In the genomic region with DNA sequence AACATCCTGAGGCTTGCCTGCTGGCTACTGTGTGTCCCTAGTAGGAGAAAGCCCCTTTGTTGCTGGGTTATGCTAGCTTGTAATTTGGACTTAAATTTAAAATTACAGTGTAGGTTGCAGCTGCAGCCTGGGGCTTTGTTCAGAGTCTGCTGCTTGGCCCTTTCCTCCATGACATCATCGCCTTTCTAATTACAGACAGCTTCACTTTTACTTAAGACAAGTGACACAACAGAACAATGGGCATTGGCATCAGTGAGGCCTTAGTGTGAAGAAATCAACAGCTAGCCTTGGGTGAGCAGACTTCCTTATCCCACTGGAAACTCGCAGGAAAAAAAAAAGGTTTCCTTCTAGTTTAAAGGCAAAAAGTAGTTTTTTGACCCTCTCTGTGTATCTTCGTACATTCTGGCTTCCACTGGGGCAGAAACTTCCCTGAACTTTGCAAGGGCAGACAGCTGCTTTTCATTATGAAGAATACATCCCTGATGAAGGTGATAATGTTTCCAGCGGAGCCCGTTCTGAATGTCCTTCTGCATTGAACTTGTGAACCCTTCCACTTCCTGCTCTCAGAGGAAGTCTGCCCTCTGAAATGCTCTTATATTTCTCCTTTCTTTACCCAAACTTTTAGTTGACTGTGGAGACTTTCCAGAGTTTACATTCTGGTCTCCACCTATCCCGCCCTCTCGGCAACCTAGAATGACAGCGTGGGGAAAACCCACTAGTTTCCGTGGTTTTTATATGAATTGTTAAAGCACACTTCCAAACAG, we compare ENCODE assay signal across 8 cellular contexts.
DNase-seq lines count a peak whose midpoint lies in the region; ATAC-seq and TF ChIP-seq lines count a peak whose summit lies in the region.

No MANE protein-coding gene starts in this region.

- H3K4me1 ChIP-seq in thyroid gland (no peaks in the 10 kb centered on the region), H9 (ENCODE audit: insufficient read depth, low read length) (peaks cover 6% of the 10 kb centered on the region; the same call in 1 of the 2 replicates)

- no peak overlapping the region for H3K9ac ChIP-seq in H9 (ENCODE audit: extremely low read depth, insufficient read length, low read length)

- no peak overlapping the region for H2AK5ac ChIP-seq in H9 (ENCODE audit: insufficient read length, low read length)

- no peaks in the 10 kb centered on the region for H3K79me1 ChIP-seq in H9 (ENCODE audit: insufficient read depth, low read depth, low read length, poor library complexity, severe bottlenecking)

- no peak overlapping the region for H2BK12ac ChIP-seq in H9 (ENCODE audit: insufficient read length, low read depth, low read length)

- no peak overlapping the region for H2AFZ ChIP-seq in H9 (ENCODE audit: low read length)

- peaks cover 33% of the 10 kb centered on the region for H3K27me3 Mint-ChIP-seq in activated T-cell treated with anti-CD3 and anti-CD28 coated beads, Interleukin-2, amount 50 U/mL, for 72 hours (ENCODE audit: low read depth)
- peaks cover 8% of the 10 kb centered on the region for H3K27me3 Mint-ChIP-seq in H9 (ENCODE audit: low read depth)

- H3K79me2 ChIP-seq in H9 (ENCODE audit: insufficient read depth, low read length): no peaks in the 10 kb centered on the region

- H4K8ac ChIP-seq in H9 (replicated peaks; ENCODE audit: insufficient read length, low read depth, low read length): no peak overlapping the region

- H3K27ac ChIP-seq in thyroid gland (peak overlapping the region in 2 of 3 donors; percentile 36 to 48), H9 (ENCODE audit: insufficient read length, low read depth, low read length) (no peak overlapping the region)

- H2BK5ac ChIP-seq in H9 (ENCODE audit: insufficient read length, low read length): no peak overlapping the region

- no peak overlapping the region for H3T11ph ChIP-seq in H9 (ENCODE audit: low read length)

- H2BK15ac ChIP-seq in H9 (ENCODE audit: low read depth, low read length): no peak overlapping the region

- no peak overlapping the region for H2BK120ac ChIP-seq in H9 (ENCODE audit: low read depth, low read length, poor library complexity, severe bottlenecking)

- TF ChIP-seq CTCF in thyroid gland (IDR thresholded peaks at IDR 0.05) (no peak), H9 (conservative IDR thresholded peaks at IDR 0.05) (no peak)

- no peak overlapping the region for H3K23ac ChIP-seq in H9 (ENCODE audit: insufficient read length, low read depth, low read length)

- no peak overlapping the region for H3K14ac ChIP-seq in H9 (ENCODE audit: insufficient read depth, low read length)

- no peak overlapping the region for H3K4ac ChIP-seq in H9 (ENCODE audit: low read depth, low read length)

- TF ChIP-seq POLR2A in thyroid gland (IDR thresholded peaks at IDR 0.05): no peak

- H3K23me2 ChIP-seq in H9 (ENCODE audit: insufficient read length, low read depth, low read length, poor library complexity, severe bottlenecking): no peaks in the 10 kb centered on the region

- H4K91ac ChIP-seq in H9 (ENCODE audit: insufficient read length, low read depth, low read length): no peak overlapping the region

- H3K27ac Mint-ChIP-seq in activated T-cell treated with anti-CD3 and anti-CD28 coated beads, Interleukin-2, amount 50 U/mL, for 72 hours: peak overlapping the region; percentile 91
- no peak overlapping the region for H3K27ac Mint-ChIP-seq in H9

- peaks cover 3 to 5% of the 10 kb centered on the region in 2 donors for H3K9me3 Mint-ChIP-seq in activated T-cell treated with anti-CD3 and anti-CD28 coated beads, Interleukin-2, amount 50 U/mL, for 72 hours
- peaks cover 60 to 68% of the 10 kb centered on the region in 2 experiments for H3K9me3 Mint-ChIP-seq in H9

- peaks cover 18% of the 10 kb centered on the region for H3K4me1 Mint-ChIP-seq in activated T-cell treated with anti-CD3 and anti-CD28 coated beads, Interleukin-2, amount 50 U/mL, for 72 hours (ENCODE audit: low read depth)
- H3K4me1 Mint-ChIP-seq in H9: peaks cover 29 to 31% of the 10 kb centered on the region in 2 experiments

- no peak overlapping the region for H2BK20ac ChIP-seq in H9 (ENCODE audit: low read depth, low read length, poor library complexity, severe bottlenecking)

- H3K27me3 ChIP-seq in thyroid gland: no peaks in the 10 kb centered on the region
- H3K27me3 ChIP-seq in H9 (ENCODE audit: insufficient read depth, low read length): peaks cover 2% of the 10 kb centered on the region; the same call in 1 of the 2 replicates

- WGBS in thyroid gland, 2 donors: 66 to 69% methylated on average over 9 of the region's 9 CpGs
- no CpG with 5 or more reads among the region's 9 CpGs for WGBS in H9 (ENCODE audit: extremely low coverage, insufficient read length, low lambda C conversion rate)

- peak overlapping the region; percentile 49 to 84 for H3K4me3 Mint-ChIP-seq in activated T-cell treated with anti-CD3 and anti-CD28 coated beads, Interleukin-2, amount 50 U/mL, for 72 hours
- no peak overlapping the region for H3K4me3 Mint-ChIP-seq in H9

- H3K4me3 ChIP-seq in thyroid gland (replicated peaks in 1 of 3): no peak overlapping the region

- peaks cover 7 to 10% of the 10 kb centered on the region in 2 donors for H3K36me3 Mint-ChIP-seq in activated T-cell treated with anti-CD3 and anti-CD28 coated beads, Interleukin-2, amount 50 U/mL, for 72 hours (ENCODE audit: insufficient read depth in 2 of 2)
- peaks cover 5 to 22% (median 11%) of the 10 kb centered on the region in 3 experiments for H3K36me3 Mint-ChIP-seq in H9 (ENCODE audit: insufficient read depth in 1 of 3, low read depth in 3 of 3)

- intact Hi-C loops in thyroid gland (cut with DNase I): no loop called here

- no peak overlapping the region for H4K5ac ChIP-seq in H9 (ENCODE audit: insufficient read length, low read depth, low read length)

- H3K56ac ChIP-seq in H9 (ENCODE audit: insufficient read length, low read depth, low read length): no peak overlapping the region

- no peaks in the 10 kb centered on the region for H3K9me3 ChIP-seq in thyroid gland
- peaks cover 18% of the 10 kb centered on the region for H3K9me3 ChIP-seq in H9 (ENCODE audit: control insufficient read depth, low read depth, low read length)

- no peaks in the 10 kb centered on the region for H3K36me3 ChIP-seq in thyroid gland

- ATAC-seq in activated T-cell treated with anti-CD3 and anti-CD28 coated beads, Interleukin-2, amount 50 U/mL, for 72 hours (replicated peaks in 1 of 2): peak; percentile 53 to 58

- H3K4me2 ChIP-seq in H9 (ENCODE audit: insufficient read depth, insufficient read length, low read length): no peak overlapping the region

- H3K18ac ChIP-seq in H9 (ENCODE audit: insufficient read length, low read depth, low read length): no peak overlapping the region

- peak; percentile 7 for DNase-seq in activated T-cell treated with anti-CD3 and anti-CD28 coated beads for 48 hours (ENCODE audit: low read depth)
- DNase-seq in activated T-cell treated with anti-CD3 and anti-CD28 coated beads, Interleukin-2, amount 50 U/mL, for 1 hour: no peak
- peak; percentile 14 to 16 for DNase-seq in activated T-cell treated with anti-CD3 and anti-CD28 coated beads, Interleukin-2, amount 50 U/mL, for 72 hours
- DNase-seq in left kidney (ENCODE audit: low read depth, low spot score): peak; percentile 41
- no peak for DNase-seq in thyroid gland
- DNase-seq in H9: no peak
- DNase-seq in SW480 (ENCODE audit: low spot score): no peak
- no peak for DNase-seq in DMS114 treated with DMSO at 0.1 percent for 48 hours (lab: John Stamatoyannopoulos, UW; ENCODE audit: unreplicated experiment)

- H4K20me1 ChIP-seq in H9 (ENCODE audit: control insufficient read depth, insufficient read depth, insufficient read length): no peaks in the 10 kb centered on the region

Comparison
In these comparisons a context has a peak if more than half of its experiments do, and no peak if none do; other contexts are left out.
1. DNase-seq: peak in activated T-cell treated with anti-CD3 and anti-CD28 coated beads for 48 hours (single experiment), activated T-cell treated with anti-CD3 and anti-CD28 coated beads, Interleukin-2, amount 50 U/mL, for 72 hours (2 of 2) and left kidney (single experiment); none in activated T-cell treated with anti-CD3 and anti-CD28 coated beads, Interleukin-2, amount 50 U/mL, for 1 hour (single experiment), thyroid gland (0 of 2), H9 (single experiment), SW480 (single experiment) and DMS114 treated with DMSO at 0.1 percent for 48 hours (single experiment).
2. H3K4me3 Mint-ChIP-seq: peak in activated T-cell treated with anti-CD3 and anti-CD28 coated beads, Interleukin-2, amount 50 U/mL, for 72 hours (2 of 2); none in H9 (0 of 2).